ENCODE assay signal across 8 cellular contexts in the genomic region with DNA sequence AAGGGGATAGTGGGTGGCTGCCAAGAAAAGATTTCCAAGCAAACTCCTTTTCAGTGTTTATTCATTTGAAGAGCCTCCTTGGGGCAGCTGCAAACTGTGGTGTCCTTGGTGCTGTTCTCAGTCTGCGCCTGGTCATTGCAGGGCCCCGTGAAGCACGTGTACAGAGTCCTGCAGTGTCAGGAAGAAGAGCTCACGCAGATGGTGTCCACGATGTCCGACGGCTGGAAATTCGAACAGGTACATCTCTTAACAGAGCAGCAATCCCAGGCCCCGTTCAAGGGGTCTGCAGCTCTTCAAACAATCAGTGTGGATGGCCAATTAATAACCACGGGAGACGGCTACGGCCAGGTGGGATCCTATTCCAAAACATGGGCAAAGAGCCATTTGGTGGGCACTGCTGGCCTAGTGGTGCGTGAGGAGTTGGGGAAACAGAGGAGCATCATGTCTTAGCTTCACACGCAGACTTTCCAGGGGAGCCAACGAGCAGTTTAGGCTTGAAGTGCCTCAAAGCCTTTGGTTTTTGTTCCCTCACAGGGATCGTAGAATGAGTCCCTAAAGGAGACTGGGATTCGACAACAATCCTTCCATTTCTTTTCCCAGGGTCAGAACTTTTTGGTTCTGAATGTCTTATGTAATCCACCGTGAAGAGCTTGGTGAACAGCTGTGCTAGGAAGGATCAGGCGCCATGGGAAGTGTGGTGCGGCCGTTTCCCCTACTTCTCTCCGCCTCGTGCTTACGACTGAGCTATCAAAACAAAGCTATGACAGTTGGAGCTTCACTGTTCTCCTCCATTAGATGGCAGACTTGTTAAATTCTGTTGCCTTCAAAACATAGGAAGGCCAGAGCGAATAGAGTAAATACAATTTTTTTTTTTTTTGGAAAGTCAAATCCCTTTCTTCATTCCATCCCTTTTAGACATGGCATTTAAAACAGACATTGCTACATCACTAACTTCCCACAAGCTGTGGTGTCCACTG. TPM values are rescaled to one million over a fixed set of nuclear protein-coding genes. Genes with fewer than 3 reads are reported as not detected.
A peak's percentile ranks its signal among the peaks of the same experiment; 100 is the strongest.
DNase-seq lines count a peak whose midpoint lies in the region; ATAC-seq and TF ChIP-seq lines count a peak whose summit lies in the region.

No MANE protein-coding gene starts in this region.

- H3K4me3 Mint-ChIP-seq in type B pancreatic cell = no peak overlapping the region

- peak; percentile 89 for ATAC-seq in left lobe of liver
- ATAC-seq in HG02588 (IDR thresholded peaks at IDR 0.05; ENCODE audit: unreplicated experiment) = no peak
- no peak for ATAC-seq in GM18498 (IDR thresholded peaks at IDR 0.05; ENCODE audit: unreplicated experiment)
- no peak for ATAC-seq in GM21381 (IDR thresholded peaks at IDR 0.05; ENCODE audit: unreplicated experiment)

- H3K27me3 Mint-ChIP-seq in type B pancreatic cell = no peaks in the 10 kb centered on the region

- TF ChIP-seq CTCF in cardiac fibroblast (IDR thresholded peaks at IDR 0.05; ENCODE audit: low read depth, low read length) (peak; percentile 51), type B pancreatic cell (conservative IDR thresholded peaks at IDR 0.05) (peak; percentile 49)

- H3K27ac Mint-ChIP-seq in type B pancreatic cell = no peak overlapping the region

- H3K9me3 Mint-ChIP-seq in type B pancreatic cell = no peaks in the 10 kb centered on the region

- DNase-seq in EH (ENCODE audit: low read depth) (peak; percentile 83), NCI-H2227 (lab: John Stamatoyannopoulos, UW; ENCODE audit: unreplicated experiment) (peak; percentile 39), cardiac fibroblast (ENCODE audit: low read depth in 2 of 2) (peak; percentile 75 to 82), left lobe of liver (ENCODE audit: low spot score) (no peak), type B pancreatic cell (ENCODE audit: extremely low spot score, unreplicated experiment) (no peak)

- H3K36me3 Mint-ChIP-seq in type B pancreatic cell = peaks cover 12% of the 10 kb centered on the region

- no peaks in the 10 kb centered on the region for H3K4me1 Mint-ChIP-seq in type B pancreatic cell (ENCODE audit: unreplicated experiment)

- H3K4me3 ChIP-seq in cardiac fibroblast (replicated peaks in 1 of 2; ENCODE audit: low read depth in 2 of 2, low read length in 2 of 2) = no peak overlapping the region

RNA-seq across cellular contexts. Expression of a gene that starts 12.6 kb away (rescaled TPM):
- total RNA-seq in left lobe of liver (7.0 TPM), type B pancreatic cell (ENCODE audit: low replicate concordance) (22.3 and 26.1 TPM in 2 replicates)

RNA-seq across cellular contexts. Expression of a gene that starts 12.9 kb away (rescaled TPM):
- total RNA-seq in left lobe of liver (177 TPM), type B pancreatic cell (ENCODE audit: low replicate concordance) (239 and 287 TPM in 2 replicates)

RNA-seq across cellular contexts. Expression of a gene that starts 28.1 kb away (rescaled TPM):
- total RNA-seq in left lobe of liver (1.2 TPM), type B pancreatic cell (ENCODE audit: low replicate concordance) (16.4 and 42.0 TPM in 2 replicates)

RNA-seq across cellular contexts. Expression of a gene that starts 47.2 kb away (rescaled TPM):
- total RNA-seq in left lobe of liver (25.8 TPM), type B pancreatic cell (ENCODE audit: low replicate concordance) (27.9 and 28.5 TPM in 2 replicates)

RNA-seq across cellular contexts. Expression of a gene that starts 50.1 kb away (rescaled TPM):
- total RNA-seq in left lobe of liver (5.6 TPM), type B pancreatic cell (ENCODE audit: low replicate concordance) (14.0 and 19.7 TPM in 2 replicates)

Comparison
In these comparisons a context has a peak if more than half of its experiments do, and no peak if none do; other contexts are left out.
1. DNase-seq: peak in EH (single experiment), NCI-H2227 (single experiment) and cardiac fibroblast (2 of 2); none in left lobe of liver (single experiment) and type B pancreatic cell (single experiment).